In the genomic region with DNA sequence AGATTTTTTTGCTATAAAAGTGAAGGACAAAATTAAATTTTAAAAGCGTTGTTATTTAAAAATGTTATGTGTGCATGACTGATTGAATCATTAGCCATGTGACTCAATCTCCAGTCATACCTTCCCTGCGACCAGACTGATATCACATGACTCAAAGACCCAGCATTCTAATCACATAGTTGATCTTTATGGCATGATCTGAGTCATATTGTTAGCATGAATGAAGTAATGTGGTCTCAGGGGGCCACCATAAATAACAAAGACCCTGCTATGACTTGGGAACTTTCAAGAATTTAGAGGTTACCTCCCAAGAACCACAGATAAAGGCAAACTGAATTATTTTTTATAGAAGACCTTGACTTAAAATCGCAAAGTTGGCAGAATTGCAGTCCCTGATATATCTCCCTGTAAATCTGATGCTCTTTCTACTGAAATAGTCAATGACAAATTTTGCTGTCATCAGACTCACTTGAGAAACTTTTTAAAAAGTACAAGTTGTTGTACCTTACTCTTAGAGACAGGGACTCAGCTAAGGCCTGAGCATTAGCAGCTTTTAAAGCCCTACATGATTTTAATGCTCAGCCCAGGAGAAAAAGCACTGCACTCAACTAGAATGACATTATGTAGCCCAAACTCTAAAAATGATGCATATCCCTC, we compare ENCODE assay signal across 10 cellular contexts.
DNase-seq lines count a peak whose midpoint lies in the region; TF ChIP-seq lines count a peak whose summit lies in the region.
"Had no signal": no experiment of that assay in that cellular context is flagged by ENCODE, and none has a peak within 500 bp of the region (broad histone marks: within the 10 kb centered on the region; RNA-seq: fewer than 3 reads in every experiment).

No MANE protein-coding gene starts in this region.

- H3K4me1 ChIP-seq in GM23248 (ENCODE audit: insufficient read depth) = peaks cover 44% of the 10 kb centered on the region
- H3K4me1 ChIP-seq in fibroblast of lung (ENCODE audit: control insufficient read depth, extremely low read depth, insufficient read depth, low read length) = peaks cover 2% of the 10 kb centered on the region
- H3K4me1 ChIP-seq in skeletal muscle satellite cell (ENCODE audit: control insufficient read depth, insufficient read depth, low read length) = peaks cover 17% of the 10 kb centered on the region

- no peak for TF ChIP-seq CTCF in fibroblast of lung (conservative IDR thresholded peaks at IDR 0.05 in 1 of 2, IDR thresholded peaks at IDR 0.05 in 1 of 2; ENCODE audit: low read depth in 1 of 2, low read length in 2 of 2)

- no peaks in the 10 kb centered on the region for H3K79me2 ChIP-seq in GM23248 (ENCODE audit: insufficient read depth)
- no peaks in the 10 kb centered on the region for H3K79me2 ChIP-seq in fibroblast of lung (ENCODE audit: control insufficient read depth, insufficient read depth, low read length)

- H3K27me3 ChIP-seq in GM23248 (replicated peaks; ENCODE audit: insufficient read depth) = no peaks in the 10 kb centered on the region
- H3K27me3 ChIP-seq in fibroblast of lung (ENCODE audit: control insufficient read depth, insufficient read depth, low read length) = no peaks in the 10 kb centered on the region
- no peaks in the 10 kb centered on the region for H3K27me3 ChIP-seq in skeletal muscle satellite cell (ENCODE audit: control insufficient read depth, insufficient read depth, low read length)

- in situ Hi-C loops in GM23248 (cut with MboI) = no loop called here

- no peaks in the 10 kb centered on the region; the same call in 1 of the 2 replicates for H3K9me2 ChIP-seq in GM23248 (ENCODE audit: insufficient read depth)

- H3K9ac ChIP-seq in GM23248 (peak overlapping the region; percentile 26; the same call in 1 of the 2 replicates), fibroblast of lung (ENCODE audit: insufficient read depth, low read length) (no peak overlapping the region), skeletal muscle satellite cell (ENCODE audit: low read depth, low read length) (peak overlapping the region; percentile 23)
- H3K9ac ChIP-seq: KMS-11 had no signal

- peak overlapping the region; percentile 78 for H3K4me2 ChIP-seq in GM23248 (ENCODE audit: unreplicated experiment)
- H3K4me2 ChIP-seq in fibroblast of lung (ENCODE audit: extremely low read depth, insufficient read depth, low read length) = peak overlapping the region; percentile 23
- peak overlapping the region; percentile 40 for H3K4me2 ChIP-seq in skeletal muscle satellite cell (ENCODE audit: low read length)
- H3K4me2 ChIP-seq: KMS-11 had no signal

- H3K4me3 ChIP-seq in GM23248 (no peak overlapping the region), fibroblast of lung (replicated peaks in 1 of 4; ENCODE audit: control extremely low read depth in 1 of 4, insufficient read depth in 1 of 4, low read depth in 3 of 4, low read length in 4 of 4) (no peak overlapping the region), skeletal muscle satellite cell (ENCODE audit: low read length) (no peak overlapping the region)

- 0 to 3% methylated on average over 3 of the region's 3 CpGs for WGBS in GM23248 (ENCODE audit: low coverage in 1 of 2, low lambda C conversion rate in 2 of 2, missing lambda C conversion rate in 2 of 2), 2 experiments

- H2AFZ ChIP-seq in GM23248 (no peak overlapping the region), fibroblast of lung (ENCODE audit: low read length) (no peak overlapping the region)

- H3K36me3 ChIP-seq in GM23248 (ENCODE audit: low read depth) = no peaks in the 10 kb centered on the region
- no peaks in the 10 kb centered on the region for H3K36me3 ChIP-seq in fibroblast of lung (ENCODE audit: control insufficient read depth, insufficient read depth, low read length)
- H3K36me3 ChIP-seq in skeletal muscle satellite cell (ENCODE audit: insufficient read depth, low read length) = no peaks in the 10 kb centered on the region

- H4K20me1 ChIP-seq in GM23248 (ENCODE audit: insufficient read depth) (no peaks in the 10 kb centered on the region), fibroblast of lung (ENCODE audit: control insufficient read depth, extremely low read depth, insufficient read depth, low read length) (no peaks in the 10 kb centered on the region)

- H3F3A ChIP-seq in GM23248 (ENCODE audit: insufficient read depth) = peaks cover 25% of the 10 kb centered on the region

- H3K27ac ChIP-seq in GM23248 = peak overlapping the region; percentile 70
- no peak overlapping the region for H3K27ac ChIP-seq in fibroblast of lung (ENCODE audit: insufficient read depth, low read length)
- H3K27ac ChIP-seq: KMS-11 had no signal

- H3K9me3 ChIP-seq in GM23248 (ENCODE audit: low read depth) (no peaks in the 10 kb centered on the region), fibroblast of lung (ENCODE audit: control insufficient read depth, insufficient read depth, low read depth, low read length) (no peaks in the 10 kb centered on the region), skeletal muscle satellite cell (replicated peaks; ENCODE audit: low read length) (no peaks in the 10 kb centered on the region)

- peak; percentile 93 for DNase-seq in GM23248
- DNase-seq in RPMI7951 (ENCODE audit: low read depth) = peak; percentile 70
- peak; percentile 62 to 98 for DNase-seq in fibroblast of lung (ENCODE audit: low read depth in 2 of 2)
- no peak for DNase-seq in DMS153 (lab: John Stamatoyannopoulos, UW)
- no peak for DNase-seq in NCI-H1436 treated with DMSO at 0.1 percent for 48 hours (lab: John Stamatoyannopoulos, UW)
- DNase-seq in DMS53 (lab: John Stamatoyannopoulos, UW) = no peak
- DNase-seq in hippocampal formation (lab: John Stamatoyannopoulos, UW) = no peak
- DNase-seq: T-helper 9 cell had no signal

Comparison
In these comparisons a context has a peak if more than half of its experiments do, and no peak if none do; other contexts are left out.
1. DNase-seq: peak in GM23248 (single experiment), RPMI7951 (single experiment) and fibroblast of lung (2 of 2); none in DMS153 (single experiment), NCI-H1436 treated with DMSO at 0.1 percent for 48 hours (single experiment), DMS53 (single experiment) and hippocampal formation (0 of 2).
2. H3K4me2 ChIP-seq: peak in every context shown above with its lines; median percentile 78 in GM23248; 40 in skeletal muscle satellite cell; 23 in fibroblast of lung.